1 cellular context compared by ENCODE assay signal in the genomic region with DNA sequence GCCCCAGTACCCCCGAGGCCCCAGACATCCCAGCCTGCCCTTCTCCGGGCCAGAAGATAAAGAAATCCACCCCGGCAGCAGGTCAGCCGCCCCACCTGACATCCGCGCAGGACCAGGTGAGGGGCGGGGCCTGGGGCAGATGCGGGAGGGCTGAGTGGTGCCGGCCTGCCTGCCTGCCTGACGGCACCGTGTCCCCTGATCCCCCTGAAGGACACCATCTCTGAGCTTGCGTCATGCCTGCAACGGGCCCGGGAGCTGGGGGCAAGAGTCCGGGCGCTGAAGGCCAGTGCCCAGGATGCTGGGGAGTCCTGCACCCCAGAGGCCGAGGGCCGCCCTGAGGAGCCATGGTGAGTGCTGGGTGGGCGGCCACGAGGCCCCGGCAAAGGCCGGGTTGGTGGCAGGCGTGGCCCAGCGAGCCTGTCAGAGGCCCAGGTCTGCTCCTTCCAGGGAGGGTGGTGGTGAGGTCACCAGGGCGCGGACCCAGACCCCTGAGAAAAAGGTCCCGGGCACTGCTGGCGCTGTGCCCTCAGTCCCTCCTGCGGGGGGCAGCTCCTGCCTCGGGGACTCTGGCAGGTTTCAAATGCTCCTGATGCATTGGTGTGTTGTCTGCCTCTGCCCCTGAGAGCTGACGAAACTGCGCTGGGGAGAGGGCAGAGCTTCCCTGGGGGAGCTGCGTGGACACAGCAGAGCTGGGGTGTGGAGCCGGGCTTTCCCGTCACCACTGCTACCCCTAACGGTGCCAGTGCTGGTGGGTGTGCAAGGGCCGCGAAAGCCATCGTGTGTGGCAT.
TF ChIP-seq lines count a peak whose summit lies in the region.

No MANE protein-coding gene starts in this region.

TF ChIP-seq in HCT116, 20 proteins besides CTCF, POLR2A, EP300 and RAD21 (continued from another document):
- peak; percentile 35; the same call in 1 of the 2 replicates for TF ChIP-seq ZFX (IDR thresholded peaks at IDR 0.05)
